8 cellular contexts compared by ENCODE assay signal in genomic region chr10:21497177-21497807, GRCh38. TPM values are rescaled to one million over a fixed set of nuclear protein-coding genes. Genes with fewer than 3 reads are reported as not detected.
DNase-seq lines count a peak whose midpoint lies in the region; ATAC-seq, FAIRE-seq and TF ChIP-seq lines count a peak whose summit lies in the region.

No MANE protein-coding gene starts in this region.

- 5% methylated on average over 18 of the region's 37 CpGs for WGBS in A549 (ENCODE audit: missing lambda C conversion rate)
- WGBS in tibial nerve, 2 donors, result 5 to 8% methylated on average over 10 to 24 of the region's 37 CpGs

- TF ChIP-seq EP300 in A549 (IDR thresholded peaks at IDR 0.05) (0 out of 5 replicates have a peak, but pooled peaks of 1 of the 2 experiments have one; percentile 29), tibial nerve (IDR thresholded peaks at IDR 0.05) (peak in 1 of 2 donors; percentile 81)

- H3K4me3 ChIP-seq in A549 (peak overlapping the region; percentile 77), mucosa of stomach (ENCODE audit: low read length) (peak overlapping the region; percentile 50), tibial nerve (peak overlapping the region; percentile 53 to 73 (median 70))

- FAIRE-seq in A549 (lab: Jason Lieb, UNC), result no peak

- H3K36me3 Mint-ChIP-seq in activated CD8-positive, alpha-beta T cell treated with anti-CD3 and anti-CD28 coated beads for 36 hours (ENCODE audit: low read depth), result no peaks in the 10 kb centered on the region

- H3K36me3 ChIP-seq in mucosa of stomach (ENCODE audit: control insufficient read depth, insufficient read depth, low read length) (no peaks in the 10 kb centered on the region), tibial nerve (no peaks in the 10 kb centered on the region)

- ATAC-seq in A549 (peak; percentile 60 to 65), HG02571 (IDR thresholded peaks at IDR 0.05; ENCODE audit: unreplicated experiment) (no peak)
- no peak for ATAC-seq in activated CD8-positive, alpha-beta T cell treated with anti-CD3 and anti-CD28 coated beads for 36 hours

- H3K4me3 Mint-ChIP-seq in activated CD8-positive, alpha-beta T cell treated with anti-CD3 and anti-CD28 coated beads for 36 hours, result peak overlapping the region; percentile 78

- H3K27ac ChIP-seq in A549, result peak overlapping the region; percentile 93 to 99
- H3K27ac ChIP-seq in tibial nerve, result peak overlapping the region; percentile 74 to 90 (median 82)

- peak overlapping the region; percentile 93 for H3K4me2 ChIP-seq in A549

- CTCF ChIA-PET in A549 (lab: Yijun Ruan, JAX), result interaction anchor here (0.6 to 9.4 kb wide), 29 partner anchors 9 to 459 kb away, joined by 3 to 97 read pairs (median 7); partner anchors contain the start of genes MLLT10 and SKIDA1
- CTCF ChIA-PET in activated CD8-positive, alpha-beta T cell treated with anti-CD3 and anti-CD28 coated beads for 36 hours (lab: Charles Lee), result interaction anchor here (0.8 to 5.3 kb wide), 16 partner anchors 9 to 1602 kb away, joined by 3 to 58 read pairs (median 9); partner anchors contain the start of gene SKIDA1

- no peak overlapping the region for H3K9ac ChIP-seq in mucosa of stomach (ENCODE audit: low read length)

- TF ChIP-seq RAD21 in A549 (conservative IDR thresholded peaks at IDR 0.05 in 1 of 2, IDR thresholded peaks at IDR 0.05 in 1 of 2), result no peak; a peak in 2 of 5 replicates

- POLR2A ChIA-PET in A549 (lab: Yijun Ruan, JAX), result interaction anchor here (0.6 to 5.2 kb wide), 16 partner anchors 19 to 732 kb away, joined by 3 to 85 read pairs (median 9); partner anchors contain the start of genes MLLT10 and SKIDA1
- POLR2A ChIA-PET in activated CD8-positive, alpha-beta T cell treated with anti-CD3 and anti-CD28 coated beads for 36 hours (lab: Charles Lee), result interaction anchor here (0.6 to 1.4 kb wide), 5 partner anchors 36 to 1918 kb away, joined by 3 read pairs; partner anchors contain the start of gene MLLT10

- TF ChIP-seq POLR2A in A549 (IDR thresholded peaks at IDR 0.05; ENCODE audit: low read length) (peak; percentile 57), tibial nerve (IDR thresholded peaks at IDR 0.05) (peak in 1 of 2 donors; percentile 31)

- H3K27me3 ChIP-seq in mucosa of stomach (ENCODE audit: control insufficient read depth, insufficient read depth, low read length) (peaks cover 83% of the 10 kb centered on the region), tibial nerve (no peaks in the 10 kb centered on the region)

- H3K4me1 Mint-ChIP-seq in activated CD8-positive, alpha-beta T cell treated with anti-CD3 and anti-CD28 coated beads for 36 hours (ENCODE audit: low read depth), result peaks cover 16% of the 10 kb centered on the region

- H3K27ac Mint-ChIP-seq in activated CD8-positive, alpha-beta T cell treated with anti-CD3 and anti-CD28 coated beads for 36 hours, result no peak overlapping the region

- H3K9me3 ChIP-seq in A549 (no peaks in the 10 kb centered on the region), mucosa of stomach (ENCODE audit: control insufficient read depth, low read length) (no peaks in the 10 kb centered on the region), tibial nerve (no peaks in the 10 kb centered on the region)

- H3K4me1 ChIP-seq in A549, result peaks cover 25% of the 10 kb centered on the region
- H3K4me1 ChIP-seq in mucosa of stomach (ENCODE audit: control insufficient read depth, insufficient read depth, low read length), result peaks cover 9% of the 10 kb centered on the region
- H3K4me1 ChIP-seq in tibial nerve, result peaks cover 0 to 42% (median 10%) of the 10 kb centered on the region in 4 donors

- intact Hi-C loops in activated CD8-positive, alpha-beta T cell treated with anti-CD3 and anti-CD28 coated beads for 36 hours (cut with micrococcal nuclease), result loop anchor here (5.0 kb wide), 2 partner anchors 35 to 235 kb away; partner anchors contain the start of gene MLLT10

- TF ChIP-seq CTCF in A549 (IDR thresholded peaks at IDR 0.05) (no peak), tibial nerve (IDR thresholded peaks at IDR 0.05) (no peak)
- no peak for TF ChIP-seq CTCF in activated CD8-positive, alpha-beta T cell treated with anti-CD3 and anti-CD28 coated beads for 36 hours (IDR thresholded peaks at IDR 0.05)

- DNase-seq in A549 (ENCODE audit: low read depth in 1 of 2, low spot score in 1 of 2), result peak; percentile 96
- peak; percentile 92 for DNase-seq in GM03348 (ENCODE audit: low spot score)
- DNase-seq in NCI-H2081 treated with DMSO at 0.1 percent for 48 hours (lab: John Stamatoyannopoulos, UW), result peak; percentile 11
- DNase-seq in activated CD8-positive, alpha-beta T cell treated with anti-CD3 and anti-CD28 coated beads for 36 hours, result peak; percentile 45
- peak; percentile 88 for DNase-seq in fibroblast of gingiva (ENCODE audit: low read depth)
- DNase-seq in tibial nerve (ENCODE audit: low spot score in 2 of 2), result peak; percentile 77 to 80

- H3K27me3 Mint-ChIP-seq in activated CD8-positive, alpha-beta T cell treated with anti-CD3 and anti-CD28 coated beads for 36 hours, result peaks cover 60% of the 10 kb centered on the region

- no peaks in the 10 kb centered on the region for H3K9me3 Mint-ChIP-seq in activated CD8-positive, alpha-beta T cell treated with anti-CD3 and anti-CD28 coated beads for 36 hours

TF ChIP-seq in A549, 52 proteins besides CTCF, POLR2A, EP300 and RAD21:
- TF ChIP-seq ELK1 (IDR thresholded peaks at IDR 0.05; ENCODE audit: low read depth, low read length) (no peak), ESRRA (IDR thresholded peaks at IDR 0.05; ENCODE audit: borderline replicate concordance, low read length) (no peak), GATA3 (IDR thresholded peaks at IDR 0.05; ENCODE audit: borderline replicate concordance) (peak; percentile 64; the same call in 1 of the 2 replicates), CBX8 (IDR thresholded peaks at IDR 0.05) (no peak), SMC3 (IDR thresholded peaks at IDR 0.05) (0 out of 3 replicates have a peak, but pooled peaks have one; percentile 4), JUN (IDR thresholded peaks at IDR 0.05) (peak in 1 of 2 experiments; percentile 36; a peak in 3 of 5 replicates)
- TF ChIP-seq, protein P1, sequence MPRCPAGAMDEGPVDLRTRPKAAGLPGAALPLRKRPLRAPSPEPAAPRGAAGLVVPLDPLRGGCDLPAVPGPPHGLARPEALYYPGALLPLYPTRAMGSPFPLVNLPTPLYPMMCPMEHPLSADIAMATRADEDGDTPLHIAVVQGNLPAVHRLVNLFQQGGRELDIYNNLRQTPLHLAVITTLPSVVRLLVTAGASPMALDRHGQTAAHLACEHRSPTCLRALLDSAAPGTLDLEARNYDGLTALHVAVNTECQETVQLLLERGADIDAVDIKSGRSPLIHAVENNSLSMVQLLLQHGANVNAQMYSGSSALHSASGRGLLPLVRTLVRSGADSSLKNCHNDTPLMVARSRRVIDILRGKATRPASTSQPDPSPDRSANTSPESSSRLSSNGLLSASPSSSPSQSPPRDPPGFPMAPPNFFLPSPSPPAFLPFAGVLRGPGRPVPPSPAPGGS (IDR thresholded peaks at IDR 0.05), result peak; percentile 40; the same call in 1 of the 3 replicates
- TF ChIP-seq, protein P2, sequence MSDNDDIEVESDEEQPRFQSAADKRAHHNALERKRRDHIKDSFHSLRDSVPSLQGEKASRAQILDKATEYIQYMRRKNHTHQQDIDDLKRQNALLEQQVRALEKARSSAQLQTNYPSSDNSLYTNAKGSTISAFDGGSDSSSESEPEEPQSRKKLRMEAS (IDR thresholded peaks at IDR 0.05), result peak; percentile 57
- TF ChIP-seq, protein P3, sequence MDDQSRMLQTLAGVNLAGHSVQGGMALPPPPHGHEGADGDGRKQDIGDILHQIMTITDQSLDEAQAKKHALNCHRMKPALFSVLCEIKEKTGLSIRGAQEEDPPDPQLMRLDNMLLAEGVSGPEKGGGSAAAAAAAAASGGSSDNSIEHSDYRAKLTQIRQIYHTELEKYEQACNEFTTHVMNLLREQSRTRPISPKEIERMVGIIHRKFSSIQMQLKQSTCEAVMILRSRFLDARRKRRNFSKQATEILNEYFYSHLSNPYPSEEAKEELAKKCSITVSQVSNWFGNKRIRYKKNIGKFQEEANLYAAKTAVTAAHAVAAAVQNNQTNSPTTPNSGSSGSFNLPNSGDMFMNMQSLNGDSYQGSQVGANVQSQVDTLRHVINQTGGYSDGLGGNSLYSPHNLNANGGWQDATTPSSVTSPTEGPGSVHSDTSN (IDR thresholded peaks at IDR 0.05), result peak; percentile 39; the same call in 1 of the 2 replicates

RNA-seq across cellular contexts. Expression of gene SKIDA1, which starts 28.2 kb away (rescaled TPM):
- polyA plus RNA-seq in A549 (2011; rRNA removed) (0.87 and 1.0 TPM in 2 replicates), A549 (2017; fragmentation: RNase III; extraction: RNeasy Plus Mini Kit Qiagen cat#74134 plus additional on column Dnase treatment) (3.5 to 4.2 TPM (median 4.1 TPM) in 3 replicates)
- polyA plus RNA-seq in A549 (2012; cell fraction: cytosol; rRNA removed), result 0.54 and 0.60 TPM in 2 replicates
- polyA plus RNA-seq in A549 (2012; cell fraction: nucleus; rRNA removed), result 0.48 and 0.60 TPM in 2 replicates
- polyA minus RNA-seq in A549 (2011; rRNA and poly(A)+ RNA removed), result 1.2 and 1.4 TPM in 2 replicates
- under 1 TPM; 0.11 to 0.36 TPM for total RNA-seq in activated CD8-positive, alpha-beta T cell treated with anti-CD3 and anti-CD28 coated beads for 36 hours
- 1 to 10 TPM in 3 of 4 donors, under 1 TPM in 1; 0.39 to 5.2 (median 2.3) TPM for total RNA-seq in tibial nerve

RNA-seq across cellular contexts. Expression of gene MLLT10, which starts 36.7 kb away (rescaled TPM):
- polyA plus RNA-seq in A549 (2011; rRNA removed) (54.1 and 55.5 TPM in 2 replicates), A549 (2017; fragmentation: RNase III; extraction: RNeasy Plus Mini Kit Qiagen cat#74134 plus additional on column Dnase treatment) (35.3 to 41.7 TPM (median 38.9 TPM) in 3 replicates)
- polyA plus RNA-seq in A549 (2012; cell fraction: cytosol; rRNA removed), result 28.8 and 31.8 TPM in 2 replicates
- polyA plus RNA-seq in A549 (2012; cell fraction: nucleus; rRNA removed), result 26.3 and 38.8 TPM in 2 replicates
- polyA minus RNA-seq in A549 (2011; rRNA and poly(A)+ RNA removed), result 65.1 and 116 TPM in 2 replicates
- total RNA-seq in activated CD8-positive, alpha-beta T cell treated with anti-CD3 and anti-CD28 coated beads for 36 hours, result 10 to 100 TPM; 33.9 to 36.4 TPM
- total RNA-seq in tibial nerve, result 10 to 100 TPM; 40.6 to 60.9 (median 47.5) TPM

Comparison
In these comparisons a context has a peak if more than half of its experiments do, and no peak if none do; other contexts are left out.
1. ATAC-seq: peak in A549 (2 of 2); none in activated CD8-positive, alpha-beta T cell treated with anti-CD3 and anti-CD28 coated beads for 36 hours (single experiment) and HG02571 (single experiment).
2. DNase-seq: peak in every context shown above with its lines; median percentile 96 in A549; 92 in GM03348; 88 in fibroblast of gingiva; 78 in tibial nerve; 45 in activated CD8-positive, alpha-beta T cell treated with anti-CD3 and anti-CD28 coated beads for 36 hours; 11 in NCI-H2081 treated with DMSO at 0.1 percent for 48 hours.
3. Peak in every context shown above with its lines, with median percentiles within 50 percentile points of each other: H3K4me3 ChIP-seq.